In genomic region chr16:405548-406506, GRCh38 we compare ENCODE assay signal across 1 cellular context.
TF ChIP-seq lines count a peak whose summit lies in the region.

No MANE protein-coding gene starts in this region.

TF ChIP-seq in HEK293, 187 proteins besides CTCF, POLR2A, EP300 and RAD21 (continued from another document):
- TF ChIP-seq ZFP3 (tag by site-specific recombination; IDR thresholded peaks at IDR 0.05; ENCODE audit: low read depth) = no peak
- TF ChIP-seq WT1 (tag by site-specific recombination; IDR thresholded peaks at IDR 0.05) = no peak
- no peak for TF ChIP-seq SALL2 (tag by site-specific recombination; IDR thresholded peaks at IDR 0.05; ENCODE audit: borderline replicate concordance)
- TF ChIP-seq ZNF394 (tag by site-specific recombination; IDR thresholded peaks at IDR 0.05; ENCODE audit: borderline replicate concordance) = no peak
- TF ChIP-seq BCL11A (tag by site-specific recombination; IDR thresholded peaks at IDR 0.05; ENCODE audit: low read depth) = no peak
- TF ChIP-seq ZNF701 (tag by site-specific recombination; IDR thresholded peaks at IDR 0.05) = no peak
- TF ChIP-seq ZNF292 (tag by site-specific recombination; IDR thresholded peaks at IDR 0.05; ENCODE audit: borderline replicate concordance, low read depth) = no peak
- no peak for TF ChIP-seq ZNF239 (tag by site-specific recombination; IDR thresholded peaks at IDR 0.05)
- TF ChIP-seq ZNF155 (tag by site-specific recombination; IDR thresholded peaks at IDR 0.05) = no peak
- TF ChIP-seq ZNF221 (tag by site-specific recombination; IDR thresholded peaks at IDR 0.05; ENCODE audit: borderline replicate concordance) = no peak
- no peak for TF ChIP-seq MEIS1 (CRISPR knock-in tag; IDR thresholded peaks at IDR 0.05; ENCODE audit: borderline replicate concordance)
